19 cellular contexts compared by ENCODE assay signal in the genomic region with DNA sequence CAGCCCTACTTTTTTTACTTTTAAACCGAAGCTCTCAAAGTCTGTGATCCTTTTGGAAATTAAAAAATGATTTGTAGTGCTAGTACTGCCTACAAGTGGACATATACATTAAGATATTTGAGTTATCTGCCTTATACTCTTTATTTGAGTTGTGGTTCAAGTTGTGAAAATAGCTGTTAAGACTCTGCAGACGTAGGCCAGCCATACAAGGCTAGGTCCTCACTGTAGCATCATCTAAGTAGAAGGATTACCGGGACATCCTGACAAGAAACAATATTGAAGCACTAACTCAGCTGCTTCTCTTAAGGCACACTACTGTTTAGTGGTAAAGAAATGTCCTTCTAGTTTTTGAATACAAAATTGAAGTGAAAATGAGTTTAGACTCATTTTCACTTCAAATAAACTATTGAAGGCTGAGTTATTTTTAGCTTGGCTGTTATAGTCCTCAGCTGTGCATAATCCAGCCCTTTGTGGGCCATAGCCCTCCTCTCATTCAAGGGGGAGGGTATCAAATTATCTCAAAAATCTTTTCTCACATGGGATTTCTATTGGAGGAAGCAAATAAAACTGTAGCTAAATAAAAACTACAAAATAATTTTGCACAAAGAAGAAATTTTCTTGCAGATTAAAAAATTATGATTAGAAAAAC.
DNase-seq lines count a peak whose midpoint lies in the region; ATAC-seq, FAIRE-seq and TF ChIP-seq lines count a peak whose summit lies in the region.
"Had no signal": no experiment of that assay in that cellular context is flagged by ENCODE, and none has a peak within 500 bp of the region (broad histone marks: within the 10 kb centered on the region; RNA-seq: fewer than 3 reads in every experiment).

No MANE protein-coding gene starts in this region.

- WGBS in HepG2 (ENCODE audit: low lambda C conversion rate): 97% methylated on average over 3 of the region's 3 CpGs
- 97% methylated on average over 3 of the region's 3 CpGs for WGBS in right lobe of liver (ENCODE audit: insufficient coverage, low coverage, low lambda C conversion rate, missing lambda C conversion rate)
- 72 to 75% methylated on average over 2 to 3 of the region's 3 CpGs for WGBS in gastroesophageal sphincter (ENCODE audit: low coverage in 1 of 2), 2 donors
- WGBS in aorta, 2 donors: 46 to 58% methylated on average over 3 of the region's 3 CpGs

- DNase-seq in HepG2 (ENCODE audit: low spot score) (no peak), right lobe of liver (no peak), gastrocnemius medialis (no peak), aorta (no peak), NCI-H1105 treated with DMSO at 0.1 percent for 48 hours (lab: John Stamatoyannopoulos, UW) (no peak), SW480 (ENCODE audit: low spot score) (no peak), NCI-H2107 (lab: John Stamatoyannopoulos, UW) (no peak)
- DNase-seq: body of pancreas; CD4-positive, CD25-positive, alpha-beta regulatory T cell; DMS79 treated with DMSO at 0.1 percent for 48 hours; effector memory CD4-positive, alpha-beta T cell; foreskin melanocyte; KBM-7; pancreas; SHP77 treated with DMSO at 0.1 percent for 48 hours; trophoblast cell had no signal

- no peak for TF ChIP-seq POLR2A in HepG2 (IDR thresholded peaks at IDR 0.05; ENCODE audit: insufficient read depth in 1 of 2, low read depth in 2 of 2, low read length in 2 of 2)
- TF ChIP-seq POLR2A in right lobe of liver (IDR thresholded peaks at IDR 0.05): no peak
- TF ChIP-seq POLR2A in gastroesophageal sphincter (IDR thresholded peaks at IDR 0.05): no peak
- TF ChIP-seq POLR2A in gastrocnemius medialis (IDR thresholded peaks at IDR 0.05): no peak

- H3K9me3 ChIP-seq in HepG2 (ENCODE audit: low read length): no peaks in the 10 kb centered on the region
- H3K9me3 ChIP-seq in right lobe of liver: no peaks in the 10 kb centered on the region
- H3K9me3 ChIP-seq in gastroesophageal sphincter: no peaks in the 10 kb centered on the region
- no peaks in the 10 kb centered on the region for H3K9me3 ChIP-seq in gastrocnemius medialis
- H3K9me3 ChIP-seq in aorta (ENCODE audit: control insufficient read depth, low read length): no peaks in the 10 kb centered on the region
- H3K9me3 ChIP-seq: body of pancreas, pancreas had no signal

- no peak for TF ChIP-seq RAD21 in HepG2 (CRISPR knock-in tag; IDR thresholded peaks at IDR 0.05)

- H3K27me3 ChIP-seq in HepG2 (ENCODE audit: control insufficient read depth in 1 of 2, insufficient read depth in 2 of 2, low read length in 2 of 2): no peaks in the 10 kb centered on the region
- no peaks in the 10 kb centered on the region for H3K27me3 ChIP-seq in right lobe of liver
- no peaks in the 10 kb centered on the region for H3K27me3 ChIP-seq in gastroesophageal sphincter
- H3K27me3 ChIP-seq in gastrocnemius medialis: no peaks in the 10 kb centered on the region
- no peaks in the 10 kb centered on the region for H3K27me3 ChIP-seq in aorta (ENCODE audit: control insufficient read depth in 1 of 2, insufficient read depth in 2 of 2, low read length in 1 of 2)
- H3K27me3 ChIP-seq: body of pancreas, pancreas had no signal

- no peak overlapping the region for H2AFZ ChIP-seq in HepG2 (ENCODE audit: low read length)

- ATAC-seq in HepG2: no peak
- ATAC-seq in right lobe of liver: no peak
- ATAC-seq in gastroesophageal sphincter: no peak
- no peak for ATAC-seq in gastrocnemius medialis
- no peak for ATAC-seq in aorta (ENCODE audit: low FRiP score)
- ATAC-seq: activated CD4-positive, CD25-positive, alpha-beta regulatory T cell treated with anti-CD3 and anti-CD28 coated beads, Interleukin-2, amount 50 U/mL, for 24 hours; body of pancreas; pancreas had no signal

- no TSS peak for BruUV-seq in HepG2 (replicated peaks; lab: Mats Ljungman, UMichigan)

- TF ChIP-seq CTCF in HepG2 (CRISPR knock-in tag; IDR thresholded peaks at IDR 0.05) (no peak), right lobe of liver (IDR thresholded peaks at IDR 0.05) (no peak), gastroesophageal sphincter (IDR thresholded peaks at IDR 0.05) (no peak), gastrocnemius medialis (IDR thresholded peaks at IDR 0.05 in 4 of 5, conservative IDR thresholded peaks at IDR 0.05 in 1 of 5) (no peak)

- TF ChIP-seq EP300 in HepG2 (IDR thresholded peaks at IDR 0.05; ENCODE audit: low read depth in 2 of 2, low read length in 2 of 2) (no peak), HepG2 (CRISPR knock-in tag; IDR thresholded peaks at IDR 0.05; ENCODE audit: borderline replicate concordance) (no peak), gastroesophageal sphincter (IDR thresholded peaks at IDR 0.05) (no peak)

- H3K27ac ChIP-seq in HepG2 (ENCODE audit: extremely low read length, insufficient read depth, low read length) (peak overlapping the region; percentile 76), right lobe of liver (no peak overlapping the region), gastroesophageal sphincter (peak overlapping the region in 3 of 4 donors; percentile 20 to 67 (median 56)), gastrocnemius medialis (peak overlapping the region; percentile 54 to 75 (median 68)), aorta (ENCODE audit: low read depth in 1 of 2, low read length in 2 of 2) (peak overlapping the region; percentile 94 to 99)
- H3K27ac ChIP-seq: body of pancreas, HL-60, pancreas had no signal

- peaks cover 28% of the 10 kb centered on the region for H3K4me1 ChIP-seq in HepG2 (ENCODE audit: insufficient read depth, low read length)
- no peaks in the 10 kb centered on the region for H3K4me1 ChIP-seq in right lobe of liver
- peaks cover 0 to 24% (median 6%) of the 10 kb centered on the region in 3 donors for H3K4me1 ChIP-seq in gastroesophageal sphincter
- peaks cover 0 to 4% of the 10 kb centered on the region in 2 donors for H3K4me1 ChIP-seq in gastrocnemius medialis
- peaks cover 3 to 19% of the 10 kb centered on the region in 2 donors for H3K4me1 ChIP-seq in aorta (ENCODE audit: control insufficient read depth in 1 of 2, insufficient read depth in 2 of 2, low read length in 2 of 2)
- H3K4me1 ChIP-seq: body of pancreas had no signal

- no peak for FAIRE-seq in HepG2 (lab: Jason Lieb, UNC)
- FAIRE-seq: pancreas had no signal

- CTCF ChIA-PET in HepG2 (lab: Yijun Ruan, JAX; ENCODE audit: low intra/inter-chr PET ratio, low total read pairs): no interaction called here

- H3K4me3 ChIP-seq in HepG2 (replicated peaks in 1 of 3; ENCODE audit: insufficient read depth in 1 of 3, low read depth in 2 of 3, low read length in 3 of 3) (no peak overlapping the region), right lobe of liver (no peak overlapping the region), gastroesophageal sphincter (no peak overlapping the region), gastrocnemius medialis (no peak overlapping the region), aorta (ENCODE audit: low read length in 2 of 2) (no peak overlapping the region)
- H3K4me3 ChIP-seq: body of pancreas, pancreas had no signal

- H3K4me2 ChIP-seq in HepG2 (ENCODE audit: low read depth, low read length): no peak overlapping the region

- POLR2A ChIA-PET in HepG2 (lab: Yijun Ruan, JAX): interaction anchor here (0.8 to 4.3 kb wide), 7 partner anchors 12 to 171 kb away, joined by 3 to 43 read pairs (median 4); a partner anchor contains a TSS

- in situ Hi-C loops in HepG2 (cut with HindIII; ENCODE audit: extremely low pct_ligation_motif_present, low pct_unique_long_range_greater_than_20kb) (no loop called here), gastrocnemius medialis (cut with MboI; ENCODE audit: low sequenced_read_pairs in 4 of 4) (no loop called here)

- H3K9ac ChIP-seq in HepG2 (ENCODE audit: insufficient read depth, low read depth, low read length): no peak overlapping the region

- H3K79me2 ChIP-seq in HepG2 (ENCODE audit: insufficient read depth, low read length): no peaks in the 10 kb centered on the region

- H3K36me3 ChIP-seq in HepG2 (replicated peaks in 1 of 2; ENCODE audit: control insufficient read depth in 1 of 2, insufficient read depth in 2 of 2, low read length in 2 of 2) (peaks cover 4 to 7% of the 10 kb centered on the region in 2 experiments), right lobe of liver (no peaks in the 10 kb centered on the region), gastroesophageal sphincter (no peaks in the 10 kb centered on the region), gastrocnemius medialis (no peaks in the 10 kb centered on the region), aorta (ENCODE audit: control insufficient read depth in 1 of 2, insufficient read depth in 2 of 2, low read length in 1 of 2) (no peaks in the 10 kb centered on the region)
- H3K36me3 ChIP-seq: pancreas had no signal

- no peaks in the 10 kb centered on the region for H4K20me1 ChIP-seq in HepG2 (ENCODE audit: insufficient read depth, low read length)

- intact Hi-C loops in HepG2 (cut with micrococcal nuclease; ENCODE audit: unreplicated experiment) (loop anchor here (2.0 kb wide), 2 partner anchors 53 to 65 kb away; no protein-coding TSS in a partner anchor), right lobe of liver (cut with DNase I) (no loop called here), gastrocnemius medialis (cut with DNase I; ENCODE audit: low total_unique reads) (no loop called here), aorta (cut with DNase I) (loop anchor here (2.0 to 5.0 kb wide), 3 partner anchors 15 to 61 kb away; no protein-coding TSS in a partner anchor)

TF ChIP-seq in HepG2, 621 proteins besides CTCF, POLR2A, EP300 and RAD21:
- TF ChIP-seq, protein P1, sequence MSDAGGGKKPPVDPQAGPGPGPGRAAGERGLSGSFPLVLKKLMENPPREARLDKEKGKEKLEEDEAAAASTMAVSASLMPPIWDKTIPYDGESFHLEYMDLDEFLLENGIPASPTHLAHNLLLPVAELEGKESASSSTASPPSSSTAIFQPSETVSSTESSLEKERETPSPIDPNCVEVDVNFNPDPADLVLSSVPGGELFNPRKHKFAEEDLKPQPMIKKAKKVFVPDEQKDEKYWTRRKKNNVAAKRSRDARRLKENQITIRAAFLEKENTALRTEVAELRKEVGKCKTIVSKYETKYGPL (CRISPR knock-in tag; IDR thresholded peaks at IDR 0.05): 0 out of 2 replicates have a peak, but pooled peaks have one; percentile 24
- no peak for TF ChIP-seq SMYD3 (CRISPR knock-in tag; IDR thresholded peaks at IDR 0.05)
TF ChIP-seq in HepG2: peak in this region for 1.

Comparison
In these comparisons a context has a peak if more than half of its experiments do, and no peak if none do; other contexts are left out.
1. H3K27ac ChIP-seq: peak in HepG2 (single experiment), gastroesophageal sphincter (3 of 4), gastrocnemius medialis (4 of 4) and aorta (2 of 2); none in right lobe of liver (0 of 3).
2. intact Hi-C loops: an anchor here in HepG2 (2.0 kb wide) and aorta (2.0 to 5.0 kb wide); none called in right lobe of liver and gastrocnemius medialis.